33 cellular contexts compared by ENCODE assay signal in the genomic region with DNA sequence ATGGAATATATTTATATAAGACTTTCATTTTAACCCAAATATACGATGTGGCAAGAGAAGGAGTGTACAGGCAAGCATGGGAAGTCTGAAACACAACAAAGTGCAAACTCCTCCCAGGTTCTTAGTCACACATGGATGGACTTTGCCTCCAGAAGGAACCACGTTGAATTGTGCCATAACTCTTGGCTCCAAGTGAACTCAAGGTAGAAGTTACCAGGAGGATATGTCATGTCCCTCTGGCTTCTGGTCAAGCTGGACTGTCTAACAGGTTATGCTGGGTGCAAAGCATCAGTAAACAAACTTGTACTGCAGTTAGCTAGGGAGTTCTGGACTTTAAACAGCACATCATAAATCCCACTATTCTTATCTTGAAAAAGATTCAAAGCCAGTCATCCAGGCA.
"Had no signal": no experiment of that assay in that cellular context is flagged by ENCODE, and none has a peak within 500 bp of the region (broad histone marks: within the 10 kb centered on the region; RNA-seq: fewer than 3 reads in every experiment).

No MANE protein-coding gene starts in this region.

- H3K27me3 ChIP-seq: adrenal gland, body of pancreas, esophagus muscularis mucosa, foreskin keratinocyte, gastrocnemius medialis, heart left ventricle had no signal

- H3K4me3 ChIP-seq: adrenal gland, body of pancreas, esophagus muscularis mucosa, gastrocnemius medialis, heart left ventricle had no signal

- H3K36me3 ChIP-seq: adrenal gland, esophagus muscularis mucosa, gastrocnemius medialis, heart left ventricle, WERI-Rb-1 had no signal

- H3K27ac ChIP-seq: adrenal gland, body of pancreas, esophagus muscularis mucosa, foreskin keratinocyte, gastrocnemius medialis, heart left ventricle, WERI-Rb-1 had no signal

- DNase-seq: activated B cell treated with CpG ODN at 0.5 μM for 24 hours; activated CD4-positive, alpha-beta T cell treated with anti-CD3 and anti-CD28 coated beads for 48 hours; activated CD4-positive, alpha-beta T cell treated with anti-CD3 and anti-CD28 coated beads, Interleukin-2, amount 50 U/mL, for 1 hour; activated CD4-positive, alpha-beta T cell treated with anti-CD3 and anti-CD28 coated beads, Interleukin-2, amount 50 U/mL, for 48 hours; activated CD8-positive, alpha-beta memory T cell treated with anti-CD3 and anti-CD28 coated beads for 24 hours; activated CD8-positive, alpha-beta T cell treated with anti-CD3 and anti-CD28 coated beads for 36 hours; activated effector memory CD4-positive, alpha-beta T cell treated with anti-CD3 and anti-CD28 coated beads, Interleukin-2, amount 50 U/mL, for 16 hours; activated naive CD4-positive, alpha-beta T cell treated with anti-CD3 and anti-CD28 coated beads for 36 hours; activated naive CD8-positive, alpha-beta T cell treated with anti-CD3 and anti-CD28 coated beads for 36 hours; activated naive CD8-positive, alpha-beta T cell treated with anti-CD3 and anti-CD28 coated beads, Interleukin-2, amount 50 U/mL, for 24 hours; activated T-cell treated with anti-CD3 and anti-CD28 coated beads, Interleukin-2, amount 50 U/mL, for 4 hours; adrenal gland; amygdala; aorta; body of pancreas; caudate nucleus; cortex of kidney; dermis blood vessel endothelial cell; effector CD4-positive, alpha-beta T cell; effector memory CD8-positive, alpha-beta T cell; erythroblast; foreskin keratinocyte; gastrocnemius medialis; glutamatergic neuron; heart left ventricle; T-helper 17 cell; T1000; WERI-Rb-1 had no signal

- H3K27me3 Mint-ChIP-seq: activated B cell treated with CpG ODN at 0.5 μM for 24 hours; activated CD8-positive, alpha-beta T cell treated with anti-CD3 and anti-CD28 coated beads for 36 hours; activated naive CD4-positive, alpha-beta T cell treated with anti-CD3 and anti-CD28 coated beads, Interleukin-2, amount 50 U/mL, for 24 hours; activated naive CD8-positive, alpha-beta T cell treated with anti-CD3 and anti-CD28 coated beads for 36 hours; activated naive CD8-positive, alpha-beta T cell treated with anti-CD3 and anti-CD28 coated beads, Interleukin-2, amount 50 U/mL, for 24 hours; effector memory CD8-positive, alpha-beta T cell; T-helper 17 cell had no signal

- H3K4me3 Mint-ChIP-seq: activated B cell treated with CpG ODN at 0.5 μM for 24 hours; activated CD8-positive, alpha-beta T cell treated with anti-CD3 and anti-CD28 coated beads for 36 hours; activated naive CD4-positive, alpha-beta T cell treated with anti-CD3 and anti-CD28 coated beads for 36 hours; activated naive CD4-positive, alpha-beta T cell treated with anti-CD3 and anti-CD28 coated beads, Interleukin-2, amount 50 U/mL, for 24 hours; activated naive CD8-positive, alpha-beta T cell treated with anti-CD3 and anti-CD28 coated beads for 36 hours; activated naive CD8-positive, alpha-beta T cell treated with anti-CD3 and anti-CD28 coated beads, Interleukin-2, amount 50 U/mL, for 24 hours; activated T-cell treated with anti-CD3 and anti-CD28 coated beads, Interleukin-2, amount 50 U/mL, for 4 hours; activated T-helper 1 cell treated with anti-CD3 and anti-CD28 coated beads, Interleukin-12 subunit alpha, Interleukin-12 subunit beta, Interleukin-2, Interleukin-4 antibody, amounts not matched to agents 30 ng/mL and 10 ng/mL and 1 ng/mL, durations not matched to agents 14 hours and 24 hours and 36 hours; effector memory CD8-positive, alpha-beta T cell; T-helper 17 cell; T-helper 2 cell treated with Interferon-gamma antibody and Interleukin-4, amounts not matched to agents 5 μg/mL and 100 μg/mL, for 36 hours had no signal

- H3K9me3 Mint-ChIP-seq: activated B cell treated with CpG ODN at 0.5 μM for 24 hours; activated CD8-positive, alpha-beta T cell treated with anti-CD3 and anti-CD28 coated beads for 36 hours; activated naive CD4-positive, alpha-beta T cell treated with anti-CD3 and anti-CD28 coated beads for 36 hours; activated naive CD4-positive, alpha-beta T cell treated with anti-CD3 and anti-CD28 coated beads, Interleukin-2, amount 50 U/mL, for 24 hours; activated naive CD8-positive, alpha-beta T cell treated with anti-CD3 and anti-CD28 coated beads for 36 hours; activated naive CD8-positive, alpha-beta T cell treated with anti-CD3 and anti-CD28 coated beads, Interleukin-2, amount 50 U/mL, for 24 hours; activated T-cell treated with anti-CD3 and anti-CD28 coated beads, Interleukin-2, amount 50 U/mL, for 4 hours; activated T-helper 1 cell treated with anti-CD3 and anti-CD28 coated beads, Interleukin-12 subunit alpha, Interleukin-12 subunit beta, Interleukin-2, Interleukin-4 antibody, amounts not matched to agents 30 ng/mL and 10 ng/mL and 1 ng/mL, durations not matched to agents 14 hours and 24 hours and 36 hours; activated T-helper 2 cell treated with anti-CD3 and anti-CD28 coated beads, Interferon-gamma antibody, Interleukin-2, Interleukin-4, amounts not matched to agents 10 μg/mL and 5 μg/mL and 100 μg/mL, durations not matched to agents 14 hours and 24 hours and 36 hours; T-helper 2 cell treated with Interferon-gamma antibody and Interleukin-4, amounts not matched to agents 5 μg/mL and 100 μg/mL, for 36 hours had no signal

- H3K4me1 ChIP-seq: adrenal gland, body of pancreas, esophagus muscularis mucosa, foreskin keratinocyte, gastrocnemius medialis, heart left ventricle had no signal

- H3K4me1 Mint-ChIP-seq: activated B cell treated with CpG ODN at 0.5 μM for 24 hours; activated naive CD4-positive, alpha-beta T cell treated with anti-CD3 and anti-CD28 coated beads, Interleukin-2, amount 50 U/mL, for 24 hours; activated naive CD8-positive, alpha-beta T cell treated with anti-CD3 and anti-CD28 coated beads for 36 hours; activated naive CD8-positive, alpha-beta T cell treated with anti-CD3 and anti-CD28 coated beads, Interleukin-2, amount 50 U/mL, for 24 hours; T-helper 17 cell had no signal

- H3K36me3 Mint-ChIP-seq: activated naive CD4-positive, alpha-beta T cell treated with anti-CD3 and anti-CD28 coated beads, Interleukin-2, amount 50 U/mL, for 24 hours; activated naive CD8-positive, alpha-beta T cell treated with anti-CD3 and anti-CD28 coated beads for 36 hours had no signal

- H3K9me3 ChIP-seq: adrenal gland, body of pancreas, esophagus muscularis mucosa, gastrocnemius medialis, heart left ventricle had no signal

- H3K27ac Mint-ChIP-seq: activated B cell treated with CpG ODN at 0.5 μM for 24 hours; activated CD8-positive, alpha-beta T cell treated with anti-CD3 and anti-CD28 coated beads for 36 hours; activated naive CD4-positive, alpha-beta T cell treated with anti-CD3 and anti-CD28 coated beads for 36 hours; activated naive CD4-positive, alpha-beta T cell treated with anti-CD3 and anti-CD28 coated beads, Interleukin-2, amount 50 U/mL, for 24 hours; activated naive CD8-positive, alpha-beta T cell treated with anti-CD3 and anti-CD28 coated beads for 36 hours; activated naive CD8-positive, alpha-beta T cell treated with anti-CD3 and anti-CD28 coated beads, Interleukin-2, amount 50 U/mL, for 24 hours; activated T-helper 1 cell treated with anti-CD3 and anti-CD28 coated beads, Interleukin-12 subunit alpha, Interleukin-12 subunit beta, Interleukin-2, Interleukin-4 antibody, amounts not matched to agents 30 ng/mL and 10 ng/mL and 1 ng/mL, durations not matched to agents 14 hours and 24 hours and 36 hours; activated T-helper 2 cell treated with anti-CD3 and anti-CD28 coated beads, Interferon-gamma antibody, Interleukin-2, Interleukin-4, amounts not matched to agents 10 μg/mL and 5 μg/mL and 100 μg/mL, durations not matched to agents 14 hours and 24 hours and 36 hours; effector memory CD8-positive, alpha-beta T cell; T-helper 17 cell; T-helper 2 cell treated with Interferon-gamma antibody and Interleukin-4, amounts not matched to agents 5 μg/mL and 100 μg/mL, for 36 hours had no signal
